In the genomic region with DNA sequence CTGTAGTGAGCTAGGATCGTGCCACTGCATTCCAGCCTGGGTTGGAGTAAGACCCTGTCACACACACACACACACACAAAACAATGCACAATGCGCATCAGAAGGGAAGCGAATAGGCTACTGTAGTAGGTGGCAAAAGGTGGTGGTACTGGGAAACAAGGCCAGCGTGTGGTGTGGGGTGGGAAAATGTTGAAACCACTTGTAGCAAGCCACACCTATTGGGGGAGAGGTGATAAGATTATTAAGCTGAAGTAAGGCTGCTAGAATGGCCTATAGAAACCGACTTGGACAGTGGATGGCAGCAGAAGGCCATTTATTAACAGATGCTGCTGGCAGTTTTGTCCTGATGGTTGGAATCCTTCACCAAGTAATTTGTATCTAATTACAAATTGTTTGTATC, we compare ENCODE assay signal across 8 cellular contexts. TPM values are rescaled to one million over a fixed set of nuclear protein-coding genes. Genes with fewer than 3 reads are reported as not detected.
DNase-seq lines count a peak whose midpoint lies in the region; ATAC-seq and TF ChIP-seq lines count a peak whose summit lies in the region.

No MANE protein-coding gene starts in this region.

- TF ChIP-seq CTCF in C4-2B (conservative IDR thresholded peaks at IDR 0.05) (no peak), HFFc6 (IDR thresholded peaks at IDR 0.05) (peak; percentile 26; the same call in 1 of the 2 replicates)

- H3K27ac Mint-ChIP-seq in HFFc6: peak overlapping the region; percentile 8; the same call in 1 of the 2 replicates
- peak overlapping the region; percentile 76 for H3K27ac Mint-ChIP-seq in activated naive CD8-positive, alpha-beta T cell
- H3K27ac Mint-ChIP-seq in memory B cell: peak overlapping the region; percentile 84

- ATAC-seq in memory B cell (ENCODE audit: low read depth) (no peak), GM21381 (IDR thresholded peaks at IDR 0.05; ENCODE audit: unreplicated experiment) (no peak), GM19023 (IDR thresholded peaks at IDR 0.05; ENCODE audit: unreplicated experiment) (no peak)

- H3K27ac ChIP-seq in C4-2B: peak overlapping the region; percentile 89; the same call in 1 of the 2 replicates

- H3K4me3 Mint-ChIP-seq in HFFc6 (peak overlapping the region; percentile 96), memory B cell (peak overlapping the region; percentile 66)
- H3K4me3 Mint-ChIP-seq in activated naive CD8-positive, alpha-beta T cell: peak overlapping the region; percentile 96

- H3K36me3 Mint-ChIP-seq in HFFc6 (ENCODE audit: low read depth) (peaks cover 35% of the 10 kb centered on the region), memory B cell (peaks cover 16% of the 10 kb centered on the region)
- H3K36me3 Mint-ChIP-seq in activated naive CD8-positive, alpha-beta T cell: peaks cover 14% of the 10 kb centered on the region

- H3K9me3 Mint-ChIP-seq in HFFc6 (no peaks in the 10 kb centered on the region), memory B cell (no peaks in the 10 kb centered on the region)
- H3K9me3 Mint-ChIP-seq in activated naive CD8-positive, alpha-beta T cell (ENCODE audit: low read depth): no peaks in the 10 kb centered on the region

- H3K4me1 Mint-ChIP-seq in HFFc6 (ENCODE audit: low read depth): peaks cover 46% of the 10 kb centered on the region
- H3K4me1 Mint-ChIP-seq in activated naive CD8-positive, alpha-beta T cell (ENCODE audit: low read depth): peaks cover 43% of the 10 kb centered on the region
- peaks cover 28% of the 10 kb centered on the region for H3K4me1 Mint-ChIP-seq in memory B cell

- DNase-seq in HFFc6 (no peak), memory B cell (ENCODE audit: low spot score in 2 of 2) (no peak), HuH-7 (ENCODE audit: low spot score) (no peak), islet precursor cell (no peak)

- peaks cover 2% of the 10 kb centered on the region for H3K27me3 Mint-ChIP-seq in HFFc6 (ENCODE audit: insufficient read depth)
- H3K27me3 Mint-ChIP-seq in activated naive CD8-positive, alpha-beta T cell: no peaks in the 10 kb centered on the region
- H3K27me3 Mint-ChIP-seq in memory B cell: no peaks in the 10 kb centered on the region

RNA-seq across cellular contexts. Expression of a gene that starts 7.2 kb away (rescaled TPM):
- 10 to 100 TPM; 27.1 to 34.7 (median 30.6) TPM for total RNA-seq in HFFc6 (2021; fragmentation: NEBNext Ultra II Directional; extraction: Animal tissue kit (Norgen Biotek cat#: 25700))

RNA-seq across cellular contexts. Expression of a gene that starts 10.8 kb away (rescaled TPM):
- total RNA-seq in HFFc6 (2021; fragmentation: NEBNext Ultra II Directional; extraction: Animal tissue kit (Norgen Biotek cat#: 25700)): 10 to 100 TPM; 47.2 to 62.6 (median 55.3) TPM

RNA-seq across cellular contexts. Expression of a gene that starts 30.5 kb away (rescaled TPM):
- total RNA-seq in HFFc6 (2021; fragmentation: NEBNext Ultra II Directional; extraction: Animal tissue kit (Norgen Biotek cat#: 25700)): 100 to 1,000 TPM in 1 of 6 experiments, 10 to 100 TPM in 5; 90.8 to 108 (median 97.7) TPM

RNA-seq across cellular contexts. Expression of a gene that starts 36.8 kb away (rescaled TPM):
- total RNA-seq in HFFc6 (2021; fragmentation: NEBNext Ultra II Directional; extraction: Animal tissue kit (Norgen Biotek cat#: 25700)): 10 to 100 TPM; 18.9 to 21.5 (median 20.3) TPM

Comparison
In these comparisons a context has a peak if more than half of its experiments do, and no peak if none do; other contexts are left out.
1. H3K27ac Mint-ChIP-seq: peak in every context shown above with its lines; median percentile 84 in memory B cell; 76 in activated naive CD8-positive, alpha-beta T cell; 8 in HFFc6.